ENCODE assay signal across 9 cellular contexts in the genomic region with DNA sequence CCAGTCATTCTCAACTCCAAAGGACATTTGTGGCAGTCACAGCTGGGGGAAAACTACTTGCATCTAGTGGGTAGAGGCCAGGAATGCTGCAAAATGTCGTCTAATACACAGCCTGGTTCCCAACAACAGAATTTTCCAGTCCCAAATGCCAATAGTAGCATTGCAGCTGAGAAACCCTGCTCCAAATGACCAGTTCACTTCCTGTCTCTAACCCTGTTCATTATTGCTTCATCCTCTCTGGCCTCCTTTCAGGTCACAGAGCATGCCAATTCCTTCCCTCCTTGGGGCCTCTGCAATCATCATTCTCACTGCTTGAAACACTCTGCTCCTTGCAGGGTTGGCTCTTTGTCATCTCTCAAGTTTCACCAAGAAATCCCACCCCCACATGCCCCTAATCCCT.
DNase-seq lines count a peak whose midpoint lies in the region; ATAC-seq and TF ChIP-seq lines count a peak whose summit lies in the region.
"Had no signal": no experiment of that assay in that cellular context is flagged by ENCODE, and none has a peak within 500 bp of the region (broad histone marks: within the 10 kb centered on the region; RNA-seq: fewer than 3 reads in every experiment).

No MANE protein-coding gene starts in this region.

- no peaks in the 10 kb centered on the region for H3K9me3 ChIP-seq in tibial artery

- ATAC-seq in activated CD8-positive, alpha-beta T cell treated with anti-CD3 and anti-CD28 coated beads, Interleukin-2, amount 10 ng/mL, durations not matched to agents 7 days and 5 days, result no peak
- ATAC-seq in stimulated activated memory B cell treated with anti-CD40 and anti-IgM and Interleukin-4, amounts not matched to agents 10 μg/mL and 1 μg/mL and 100 μg/mL, for 72 hours, result no peak

- no peaks in the 10 kb centered on the region for H3K36me3 ChIP-seq in tibial artery

- no peaks in the 10 kb centered on the region for H3K36me3 Mint-ChIP-seq in activated CD8-positive, alpha-beta T cell treated with anti-CD3 and anti-CD28 coated beads, Interleukin-2, amount 10 ng/mL, durations not matched to agents 7 days and 5 days (ENCODE audit: low read depth)
- H3K36me3 Mint-ChIP-seq in stimulated activated memory B cell treated with anti-CD40 and anti-IgM and Interleukin-4, amounts not matched to agents 10 μg/mL and 1 μg/mL and 100 μg/mL, for 72 hours, result no peaks in the 10 kb centered on the region

- peaks cover 0 to 70% (median 37%) of the 10 kb centered on the region in 4 donors for H3K4me1 ChIP-seq in tibial artery

- no peaks in the 10 kb centered on the region for H3K27me3 ChIP-seq in tibial artery

- H3K4me1 Mint-ChIP-seq in activated CD8-positive, alpha-beta T cell treated with anti-CD3 and anti-CD28 coated beads, Interleukin-2, amount 10 ng/mL, durations not matched to agents 7 days and 5 days (ENCODE audit: low read depth), result peaks cover 10% of the 10 kb centered on the region
- no peaks in the 10 kb centered on the region for H3K4me1 Mint-ChIP-seq in stimulated activated memory B cell treated with anti-CD40 and anti-IgM and Interleukin-4, amounts not matched to agents 10 μg/mL and 1 μg/mL and 100 μg/mL, for 72 hours

- DNase-seq in astrocyte of the spinal cord (ENCODE audit: low read depth, low spot score) (peak; percentile 81), left kidney (ENCODE audit: low read depth, low spot score) (peak; percentile 16), tibial artery (peak; percentile 88 to 89), DMS79 (lab: John Stamatoyannopoulos, UW) (no peak), putamen (ENCODE audit: low spot score) (no peak)
- DNase-seq in activated CD8-positive, alpha-beta T cell treated with anti-CD3 and anti-CD28 coated beads, Interleukin-2, amount 10 ng/mL, durations not matched to agents 7 days and 5 days, result no peak
- DNase-seq: NCI-H187 had no signal

- no peak overlapping the region for H3K27ac Mint-ChIP-seq in activated CD8-positive, alpha-beta T cell treated with anti-CD3 and anti-CD28 coated beads, Interleukin-2, amount 10 ng/mL, durations not matched to agents 7 days and 5 days
- no peak overlapping the region for H3K27ac Mint-ChIP-seq in stimulated activated memory B cell treated with anti-CD40 and anti-IgM and Interleukin-4, amounts not matched to agents 10 μg/mL and 1 μg/mL and 100 μg/mL, for 72 hours

- H3K4me3 ChIP-seq in astrocyte of the spinal cord (ENCODE audit: low read depth, low read length) (no peak overlapping the region), tibial artery (no peak overlapping the region)

- peak overlapping the region; percentile 59 to 66 for H3K27ac ChIP-seq in tibial artery

- H3K27me3 Mint-ChIP-seq in activated CD8-positive, alpha-beta T cell treated with anti-CD3 and anti-CD28 coated beads, Interleukin-2, amount 10 ng/mL, durations not matched to agents 7 days and 5 days (ENCODE audit: low read depth), result peaks cover 5% of the 10 kb centered on the region
- H3K27me3 Mint-ChIP-seq in stimulated activated memory B cell treated with anti-CD40 and anti-IgM and Interleukin-4, amounts not matched to agents 10 μg/mL and 1 μg/mL and 100 μg/mL, for 72 hours, result peaks cover 20% of the 10 kb centered on the region

- TF ChIP-seq RAD21 in Ishikawa (IDR thresholded peaks at IDR 0.05; ENCODE audit: low read depth), result no peak

- no peak overlapping the region for H3K4me3 Mint-ChIP-seq in activated CD8-positive, alpha-beta T cell treated with anti-CD3 and anti-CD28 coated beads, Interleukin-2, amount 10 ng/mL, durations not matched to agents 7 days and 5 days
- H3K4me3 Mint-ChIP-seq in stimulated activated memory B cell treated with anti-CD40 and anti-IgM and Interleukin-4, amounts not matched to agents 10 μg/mL and 1 μg/mL and 100 μg/mL, for 72 hours, result no peak overlapping the region

- H3K9me3 Mint-ChIP-seq in activated CD8-positive, alpha-beta T cell treated with anti-CD3 and anti-CD28 coated beads, Interleukin-2, amount 10 ng/mL, durations not matched to agents 7 days and 5 days (ENCODE audit: insufficient read depth), result no peaks in the 10 kb centered on the region
- H3K9me3 Mint-ChIP-seq in stimulated activated memory B cell treated with anti-CD40 and anti-IgM and Interleukin-4, amounts not matched to agents 10 μg/mL and 1 μg/mL and 100 μg/mL, for 72 hours, result no peaks in the 10 kb centered on the region

- POLR2A ChIA-PET in activated CD8-positive, alpha-beta T cell treated with anti-CD3 and anti-CD28 coated beads, Interleukin-2, amount 10 ng/mL, durations not matched to agents 7 days and 5 days (lab: Charles Lee), result no interaction called here

- in situ Hi-C loops in astrocyte of the spinal cord (cut with HindIII; ENCODE audit: low sequenced_read_pairs), result no loop called here

- peak; percentile 75; the same call in 1 of the 2 replicates for TF ChIP-seq EP300 in Ishikawa (IDR thresholded peaks at IDR 0.05; ENCODE audit: borderline replicate concordance)

- intact Hi-C loops in tibial artery (cut with DNase I; ENCODE audit: low total_unique reads), result loop anchor here (5.0 kb wide), 1 partner anchor 132 kb away; no protein-coding TSS in a partner anchor

- CTCF ChIA-PET in activated CD8-positive, alpha-beta T cell treated with anti-CD3 and anti-CD28 coated beads, Interleukin-2, amount 10 ng/mL, durations not matched to agents 7 days and 5 days (lab: Charles Lee), result no interaction called here

- TF ChIP-seq CTCF in astrocyte of the spinal cord (IDR thresholded peaks at IDR 0.05; ENCODE audit: low read depth, low read length), result no peak
- TF ChIP-seq CTCF in tibial artery (IDR thresholded peaks at IDR 0.05), result no peak

TF ChIP-seq in Ishikawa, 13 proteins besides CTCF, POLR2A, EP300 and RAD21:
- TF ChIP-seq, protein P1, sequence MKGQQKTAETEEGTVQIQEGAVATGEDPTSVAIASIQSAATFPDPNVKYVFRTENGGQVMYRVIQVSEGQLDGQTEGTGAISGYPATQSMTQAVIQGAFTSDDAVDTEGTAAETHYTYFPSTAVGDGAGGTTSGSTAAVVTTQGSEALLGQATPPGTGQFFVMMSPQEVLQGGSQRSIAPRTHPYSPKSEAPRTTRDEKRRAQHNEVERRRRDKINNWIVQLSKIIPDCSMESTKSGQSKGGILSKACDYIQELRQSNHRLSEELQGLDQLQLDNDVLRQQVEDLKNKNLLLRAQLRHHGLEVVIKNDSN (IDR thresholded peaks at IDR 0.05), result no peak
- peak; percentile 64 for TF ChIP-seq NFIC (IDR thresholded peaks at IDR 0.05)
- no peak for TF ChIP-seq TCF12 (IDR thresholded peaks at IDR 0.05; ENCODE audit: low read depth)
- TF ChIP-seq FOXM1 (IDR thresholded peaks at IDR 0.05; ENCODE audit: borderline replicate concordance, low read depth), result no peak
- TF ChIP-seq TEAD4 (IDR thresholded peaks at IDR 0.05), result 0 out of 2 replicates have a peak, but pooled peaks have one; percentile 10
- TF ChIP-seq, protein P2, sequence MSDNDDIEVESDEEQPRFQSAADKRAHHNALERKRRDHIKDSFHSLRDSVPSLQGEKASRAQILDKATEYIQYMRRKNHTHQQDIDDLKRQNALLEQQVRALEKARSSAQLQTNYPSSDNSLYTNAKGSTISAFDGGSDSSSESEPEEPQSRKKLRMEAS (IDR thresholded peaks at IDR 0.05), result no peak
- peak; percentile 93 for TF ChIP-seq CEBPB (IDR thresholded peaks at IDR 0.05)
TF ChIP-seq in Ishikawa: peak in this region for 3.

Comparison
In these comparisons a context has a peak if more than half of its experiments do, and no peak if none do; other contexts are left out.
1. DNase-seq: peak in astrocyte of the spinal cord (single experiment), left kidney (single experiment) and tibial artery (2 of 2); none in activated CD8-positive, alpha-beta T cell treated with anti-CD3 and anti-CD28 coated beads, Interleukin-2, amount 10 ng/mL, durations not matched to agents 7 days and 5 days (single experiment), DMS79 (single experiment) and putamen (single experiment).